7 cellular contexts compared by ENCODE assay signal in genomic region chr13:106450991-106451390, GRCh38.
"Had no signal": no experiment of that assay in that cellular context is flagged by ENCODE, and none has a peak within 500 bp of the region (broad histone marks: within the 10 kb centered on the region; RNA-seq: fewer than 3 reads in every experiment).

No MANE protein-coding gene starts in this region.

- H3K27ac ChIP-seq: HL-60 had no signal

- H3K36me3 Mint-ChIP-seq: IgD-negative memory B cell had no signal

- ATAC-seq: HepG2 had no signal

- H3K27ac Mint-ChIP-seq: IgD-negative memory B cell had no signal

- H3K4me3 Mint-ChIP-seq: IgD-negative memory B cell had no signal

- DNase-seq: GOT3, H7, HCEC 1CT, KBM-7 had no signal
